Comparison of ENCODE assay signal across 22 cellular contexts in genomic region chr11:75376175-75376574, GRCh38. TPM values are rescaled to one million over a fixed set of nuclear protein-coding genes. Genes with fewer than 3 reads are reported as not detected.
DNase-seq lines count a peak whose midpoint lies in the region; ATAC-seq and TF ChIP-seq lines count a peak whose summit lies in the region.
"Had no signal": no experiment of that assay in that cellular context is flagged by ENCODE, and none has a peak within 500 bp of the region (broad histone marks: within the 10 kb centered on the region; RNA-seq: fewer than 3 reads in every experiment).

No MANE protein-coding gene starts in this region.

- H3K27ac ChIP-seq in HEK293 (ENCODE audit: extremely low read depth, low read depth, low read length), result no peak overlapping the region
- no peak overlapping the region for H3K27ac ChIP-seq in neural progenitor cell
- H3K27ac ChIP-seq in colonic mucosa, result no peak overlapping the region
- H3K27ac ChIP-seq: adrenal gland had no signal

- H3K27me3 Mint-ChIP-seq in CD14-positive monocyte (ENCODE audit: low read depth in 3 of 3), result no peaks in the 10 kb centered on the region
- H3K27me3 Mint-ChIP-seq in WTC11 (ENCODE audit: low read depth), result no peaks in the 10 kb centered on the region
- H3K27me3 Mint-ChIP-seq in neural progenitor cell (ENCODE audit: insufficient read depth, low read depth), result peaks cover 3% of the 10 kb centered on the region
- H3K27me3 Mint-ChIP-seq: CD4-positive, alpha-beta T cell; natural killer cell treated with Interleukin-12 subunit alpha and Interleukin-12 subunit beta and Interleukin-15 and Interleukin-18, amount 100 ng/mL, for 72 hours had no signal

- no peak overlapping the region for H3K4me2 ChIP-seq in neural progenitor cell

- H3K36me3 ChIP-seq in HEK293 (ENCODE audit: control insufficient read depth in 2 of 2, insufficient read depth in 1 of 2, low read length in 2 of 2) (no peaks in the 10 kb centered on the region), neural progenitor cell (no peaks in the 10 kb centered on the region), colonic mucosa (no peaks in the 10 kb centered on the region)
- H3K36me3 ChIP-seq: adrenal gland had no signal

- POLR2A ChIA-PET in HEK293 (lab: Yijun Ruan, JAX) (no interaction called here), WTC11 (lab: Charles Lee) (no interaction called here)

- H3K4me1 Mint-ChIP-seq in CD14-positive monocyte (peaks cover 30% of the 10 kb centered on the region), WTC11 (peaks cover 14% of the 10 kb centered on the region), neural progenitor cell (no peaks in the 10 kb centered on the region)
- H3K4me1 Mint-ChIP-seq: stimulated activated effector memory CD8-positive, alpha-beta T cell treated with anti-CD3 and anti-CD28 coated beads, Interleukin-12 subunit alpha, Interleukin-12 subunit beta, amount 100 ng/mL, for 72 hours had no signal

- intact Hi-C loops in CD14-positive monocyte (cut with micrococcal nuclease) (no loop called here), colonic mucosa (cut with DNase I) (no loop called here)

- H3K9me3 ChIP-seq in HEK293 (ENCODE audit: control insufficient read depth, insufficient read depth, low read depth, low read length), result no peaks in the 10 kb centered on the region
- no peaks in the 10 kb centered on the region for H3K9me3 ChIP-seq in neural progenitor cell (ENCODE audit: low read depth)
- no peaks in the 10 kb centered on the region for H3K9me3 ChIP-seq in colonic mucosa
- H3K9me3 ChIP-seq: adrenal gland had no signal

- no peaks in the 10 kb centered on the region for H3F3A ChIP-seq in neural progenitor cell (ENCODE audit: low read depth)

- no peak for TF ChIP-seq CTCF in CD14-positive monocyte (IDR thresholded peaks at IDR 0.05)
- peak; percentile 44; the same call in 1 of the 2 replicates for TF ChIP-seq CTCF in HEK293 (tag by site-specific recombination; IDR thresholded peaks at IDR 0.05)
- TF ChIP-seq CTCF in WTC11 (IDR thresholded peaks at IDR 0.05), result no peak
- no peak for TF ChIP-seq CTCF in neural progenitor cell (IDR thresholded peaks at IDR 0.05)
- no peak for TF ChIP-seq CTCF in colonic mucosa (IDR thresholded peaks at IDR 0.05)

- H3K27me3 ChIP-seq in neural progenitor cell, result no peaks in the 10 kb centered on the region
- H3K27me3 ChIP-seq in colonic mucosa, result no peaks in the 10 kb centered on the region
- H3K27me3 ChIP-seq: adrenal gland had no signal

- no peak overlapping the region for H3K4me3 ChIP-seq in HEK293 (ENCODE audit: low read depth, low read length)
- H3K4me3 ChIP-seq in neural progenitor cell, result no peak overlapping the region
- H3K4me3 ChIP-seq in colonic mucosa, result no peak overlapping the region
- H3K4me3 ChIP-seq: adrenal gland had no signal

- H3K9ac ChIP-seq in neural progenitor cell, result no peak overlapping the region
- peak overlapping the region in 1 of 2 donors; percentile 19 for H3K9ac ChIP-seq in colonic mucosa (ENCODE audit: low read depth in 2 of 2, low read length in 2 of 2)

- H3K27ac Mint-ChIP-seq in CD14-positive monocyte (peak overlapping the region in 4 of 7 donors; percentile 20 to 57 (median 34)), WTC11 (no peak overlapping the region), neural progenitor cell (no peak overlapping the region)
- H3K27ac Mint-ChIP-seq: CD4-positive, alpha-beta T cell; memory B cell; T-helper 1 cell treated with Interleukin-12 subunit alpha and Interleukin-12 subunit beta and Interleukin-4 antibody, amounts not matched to agents 30 μg/mL and 1 μg/mL, for 36 hours had no signal

- H4K20me1 ChIP-seq in neural progenitor cell (ENCODE audit: low read depth), result no peaks in the 10 kb centered on the region

- H3K4me1 ChIP-seq in HEK293 (ENCODE audit: control insufficient read depth, insufficient read depth, low read length) (peaks cover 7% of the 10 kb centered on the region), neural progenitor cell (no peaks in the 10 kb centered on the region), colonic mucosa (peaks cover 4% of the 10 kb centered on the region)

- H3K79me2 ChIP-seq in neural progenitor cell (ENCODE audit: low read depth), result no peaks in the 10 kb centered on the region

- H3K9me3 Mint-ChIP-seq in CD14-positive monocyte (no peaks in the 10 kb centered on the region), WTC11 (no peaks in the 10 kb centered on the region), neural progenitor cell (no peaks in the 10 kb centered on the region)
- H3K9me3 Mint-ChIP-seq: CD4-positive, alpha-beta T cell; memory B cell; natural killer cell treated with Interleukin-12 subunit alpha and Interleukin-12 subunit beta and Interleukin-15 and Interleukin-18, amount 100 ng/mL, for 72 hours; stimulated activated effector memory CD8-positive, alpha-beta T cell treated with anti-CD3 and anti-CD28 coated beads, Interleukin-12 subunit alpha, Interleukin-12 subunit beta, amount 100 ng/mL, for 72 hours; T-helper 1 cell treated with Interleukin-12 subunit alpha and Interleukin-12 subunit beta and Interleukin-4 antibody, amounts not matched to agents 30 μg/mL and 1 μg/mL, for 36 hours had no signal

- CTCF ChIA-PET in HEK293 (lab: Yijun Ruan, JAX) (interaction anchor here (1.1 to 3.2 kb wide), 3 partner anchors 9 to 96 kb away, joined by 3 to 13 read pairs (median 12); no protein-coding TSS in a partner anchor), WTC11 (lab: Charles Lee) (interaction anchor here (0.6 to 5.4 kb wide), 8 partner anchors 9 to 96 kb away, joined by 3 to 24 read pairs (median 6); no protein-coding TSS in a partner anchor)

- H2AFZ ChIP-seq in neural progenitor cell (replicated peaks), result no peak overlapping the region

- H3K36me3 Mint-ChIP-seq in CD14-positive monocyte (no peaks in the 10 kb centered on the region), WTC11 (no peaks in the 10 kb centered on the region), neural progenitor cell (no peaks in the 10 kb centered on the region)
- H3K36me3 Mint-ChIP-seq: memory B cell; natural killer cell treated with Interleukin-12 subunit alpha and Interleukin-12 subunit beta and Interleukin-15 and Interleukin-18, amount 100 ng/mL, for 72 hours; stimulated activated effector memory CD8-positive, alpha-beta T cell treated with anti-CD3 and anti-CD28 coated beads, Interleukin-12 subunit alpha, Interleukin-12 subunit beta, amount 100 ng/mL, for 72 hours had no signal

- no peak for DNase-seq in CD14-positive monocyte (ENCODE audit: low spot score)
- peak; percentile 25 for DNase-seq in WTC11 (ENCODE audit: low spot score)
- peak; percentile 21 for DNase-seq in neural progenitor cell (ENCODE audit: low spot score)
- no peak for DNase-seq in activated naive CD4-positive, alpha-beta T cell treated with anti-CD3 and anti-CD28 coated beads, Interleukin-2, amount 50 U/mL, for 16 hours
- no peak for DNase-seq in GM03348 (ENCODE audit: low spot score)
- DNase-seq in colonic mucosa, result no peak
- DNase-seq: activated CD4-positive, CD25-positive, alpha-beta regulatory T cell; activated effector memory CD4-positive, alpha-beta T cell treated with Interleukin-2 at 50 U/mL for 16 hours; adrenal gland; CD4-positive, alpha-beta T cell; cerebellar nuclear complex; hypothalamus; kidney glomerular epithelial cell; NCI-H1105 treated with DMSO at 0.1 percent for 48 hours; NCI-H2171 treated with DMSO at 0.1 percent for 48 hours; Right ventricle myocardium superior; stimulated activated CD4-positive, alpha-beta T cell treated with anti-CD3 and anti-CD28 coated beads, Interleukin-12 subunit alpha, Interleukin-12 subunit beta, amount 100 ng/mL, for 4 hours had no signal

- peak; percentile 79 for ATAC-seq in WTC11
- ATAC-seq: stimulated activated effector memory CD8-positive, alpha-beta T cell treated with anti-CD3 and anti-CD28 coated beads, Interleukin-12 subunit alpha, Interleukin-12 subunit beta, amount 100 ng/mL, for 72 hours had no signal

- H3K4me3 Mint-ChIP-seq in CD14-positive monocyte (peak overlapping the region; percentile 31 to 62), WTC11 (no peak overlapping the region), neural progenitor cell (no peak overlapping the region)
- H3K4me3 Mint-ChIP-seq: CD4-positive, alpha-beta T cell; memory B cell; natural killer cell treated with Interleukin-12 subunit alpha and Interleukin-12 subunit beta and Interleukin-15 and Interleukin-18, amount 100 ng/mL, for 72 hours; stimulated activated effector memory CD8-positive, alpha-beta T cell treated with anti-CD3 and anti-CD28 coated beads, Interleukin-12 subunit alpha, Interleukin-12 subunit beta, amount 100 ng/mL, for 72 hours; T-helper 1 cell treated with Interleukin-12 subunit alpha and Interleukin-12 subunit beta and Interleukin-4 antibody, amounts not matched to agents 30 μg/mL and 1 μg/mL, for 36 hours had no signal

TF ChIP-seq in HEK293, 187 proteins besides CTCF, POLR2A, EP300 and RAD21:
- TF ChIP-seq ZNF623 (tag by site-specific recombination; IDR thresholded peaks at IDR 0.05), result peak; percentile 21; the same call in 1 of the 2 replicates
- no peak for TF ChIP-seq ZNF558 (tag by site-specific recombination; IDR thresholded peaks at IDR 0.05)

RNA-seq across cellular contexts. Expression of gene RPS3, which starts 23.1 kb away (rescaled TPM):
- 1,000 to 10,000 TPM; 1,448 to 1,563 TPM for polyA plus RNA-seq in CD14-positive monocyte
- 3,967 to 4,516 TPM (median 4,446 TPM) in 3 replicates for total RNA-seq in WTC11 (2021)
- 1,927 and 1,962 TPM in 2 replicates for total RNA-seq in neural progenitor cell (ENCODE audit: low replicate concordance)
- total RNA-seq in colonic mucosa, result 1,000 to 10,000 TPM; 2,133 to 2,596 TPM

RNA-seq across cellular contexts. Expression of gene ARRB1, which starts 24.7 kb away (rescaled TPM):
- 10 to 100 TPM; 52.6 to 66.5 TPM for polyA plus RNA-seq in CD14-positive monocyte
- total RNA-seq in WTC11 (2021) (81.0 to 90.1 TPM (median 82.9 TPM) in 3 replicates), neural progenitor cell (ENCODE audit: low replicate concordance) (1.0 and 1.8 TPM in 2 replicates), colonic mucosa (10 to 100 TPM; 70.3 to 73.4 TPM)

RNA-seq across cellular contexts. Expression of gene KLHL35, which starts 56.8 kb away (rescaled TPM):
- polyA plus RNA-seq in CD14-positive monocyte, result under 1 TPM in 1 of 2 donors, not detected in 1; 0.33 TPM
- 0.22 to 0.60 TPM (median 0.39 TPM) in 3 replicates for total RNA-seq in WTC11 (2021)
- 1.2 and 1.5 TPM in 2 replicates for total RNA-seq in neural progenitor cell (ENCODE audit: low replicate concordance)
- total RNA-seq in colonic mucosa, result under 1 TPM; 0.50 to 0.67 TPM

Comparison
In these comparisons a context has a peak if more than half of its experiments do, and no peak if none do; other contexts are left out.
1. DNase-seq: peak in WTC11 (single experiment) and neural progenitor cell (single experiment); none in CD14-positive monocyte (single experiment), activated naive CD4-positive, alpha-beta T cell treated with anti-CD3 and anti-CD28 coated beads, Interleukin-2, amount 50 U/mL, for 16 hours (single experiment), GM03348 (single experiment) and colonic mucosa (single experiment).
2. H3K27ac Mint-ChIP-seq: peak in CD14-positive monocyte (4 of 7); none in WTC11 (single experiment) and neural progenitor cell (single experiment).
3. H3K4me3 Mint-ChIP-seq: peak in CD14-positive monocyte (2 of 2); none in WTC11 (single experiment) and neural progenitor cell (single experiment).
4. RNA of gene ARRB1, which starts 24.7 kb away (total RNA-seq): 81.0 to 90.1 TPM in WTC11 and 70.3 to 73.4 TPM in colonic mucosa; 1.0 to 1.8 TPM in neural progenitor cell; every median in the first group is over 10 times any median in the second.